In the genomic region with DNA sequence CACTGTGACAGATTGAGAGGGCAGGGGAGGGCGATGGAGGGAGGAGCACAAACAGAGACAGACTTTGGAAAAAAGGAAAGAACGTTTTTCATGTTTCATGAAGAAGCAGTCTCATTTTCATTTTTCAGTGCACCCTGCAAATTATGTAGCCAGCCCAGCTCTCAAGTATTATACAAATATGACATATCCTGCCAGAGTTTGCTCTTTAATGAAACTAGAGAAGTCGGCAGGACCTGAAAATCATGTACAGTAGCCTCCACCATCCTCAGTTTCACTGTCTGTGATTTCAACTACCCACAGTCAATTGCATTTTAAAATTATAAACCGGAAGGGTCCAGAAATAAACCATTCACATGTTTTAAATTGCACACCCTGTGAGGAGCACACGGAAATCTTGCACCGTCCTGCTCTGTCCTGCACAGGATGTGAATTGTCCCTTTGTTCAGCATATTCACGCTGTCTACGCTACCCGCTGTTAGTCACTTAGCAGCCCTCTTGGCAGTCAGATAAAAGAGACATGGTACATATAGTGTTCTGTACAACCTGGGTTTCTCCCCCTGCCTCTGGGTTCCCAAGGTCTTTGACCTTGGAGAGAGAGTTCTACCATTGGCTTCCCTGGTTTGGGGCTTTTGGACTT, we compare ENCODE assay signal across 29 cellular contexts.
"Had no signal": no experiment of that assay in that cellular context is flagged by ENCODE, and none has a peak within 500 bp of the region (broad histone marks: within the 10 kb centered on the region; RNA-seq: fewer than 3 reads in every experiment).

No MANE protein-coding gene starts in this region.

- H3K4me3 ChIP-seq: ascending aorta, esophagus muscularis mucosa, heart right ventricle, lung, ovary, right lobe of liver, transverse colon had no signal

- ATAC-seq: activated CD8-positive, alpha-beta memory T cell treated with anti-CD3 and anti-CD28 coated beads, Interleukin-2, amount 10 ng/mL, durations not matched to agents 7 days and 5 days; activated CD8-positive, alpha-beta T cell treated with anti-CD3 and anti-CD28 coated beads, Interleukin-2, amount 10 ng/mL, durations not matched to agents 7 days and 5 days; foreskin keratinocyte; left lobe of liver had no signal

- H3K36me3 ChIP-seq: ascending aorta, brain microvascular endothelial cell, esophagus muscularis mucosa, heart right ventricle, ovary, right lobe of liver, transverse colon had no signal

- H3K9me3 Mint-ChIP-seq: activated naive CD4-positive, alpha-beta T cell treated with anti-CD3 and anti-CD28 coated beads, Interleukin-2, amount 10 ng/mL, durations not matched to agents 7 days and 5 days; activated naive CD8-positive, alpha-beta T cell treated with anti-CD3 and anti-CD28 coated beads, Interleukin-2, amount 10 ng/mL, durations not matched to agents 7 days and 5 days; endodermal cell; T-helper 1 cell treated with Interleukin-12 subunit alpha and Interleukin-12 subunit beta and Interleukin-4 antibody, amounts not matched to agents 30 μg/mL and 1 μg/mL, for 36 hours had no signal

- H3K4me3 Mint-ChIP-seq: activated CD8-positive, alpha-beta memory T cell treated with anti-CD3 and anti-CD28 coated beads, Interleukin-2, amount 10 ng/mL, durations not matched to agents 7 days and 5 days; activated CD8-positive, alpha-beta T cell treated with anti-CD3 and anti-CD28 coated beads, Interleukin-2, amount 10 ng/mL, durations not matched to agents 7 days and 5 days; activated naive CD4-positive, alpha-beta T cell treated with anti-CD3 and anti-CD28 coated beads, Interleukin-2, amount 10 ng/mL, durations not matched to agents 7 days and 5 days; activated naive CD8-positive, alpha-beta T cell treated with anti-CD3 and anti-CD28 coated beads, Interleukin-2, amount 10 ng/mL, durations not matched to agents 7 days and 5 days; endodermal cell; nephron; T-helper 1 cell treated with Interleukin-12 subunit alpha and Interleukin-12 subunit beta and Interleukin-4 antibody, amounts not matched to agents 30 μg/mL and 1 μg/mL, for 36 hours had no signal

- FAIRE-seq: TTC549 had no signal

- DNase-seq: activated CD4-positive, alpha-beta T cell treated with anti-CD3 and anti-CD28 coated beads, Interleukin-2, amount 50 U/mL, for 1 hour; activated CD4-positive, CD25-positive, alpha-beta regulatory T cell treated with anti-CD3 and anti-CD28 coated beads, Interleukin-2, amount 50 U/mL, for 72 hours; activated CD8-positive, alpha-beta memory T cell treated with anti-CD3 and anti-CD28 coated beads, Interleukin-2, amount 10 ng/mL, durations not matched to agents 7 days and 5 days; activated CD8-positive, alpha-beta T cell treated with anti-CD3 and anti-CD28 coated beads, Interleukin-2, amount 10 ng/mL, durations not matched to agents 7 days and 5 days; activated gamma-delta T cell; activated naive CD4-positive, alpha-beta T cell treated with anti-CD3 and anti-CD28 coated beads, Interleukin-2, amount 10 ng/mL, durations not matched to agents 7 days and 5 days; activated naive CD8-positive, alpha-beta T cell treated with anti-CD3 and anti-CD28 coated beads, Interleukin-2, amount 10 ng/mL, durations not matched to agents 7 days and 5 days; activated T-cell treated with anti-CD3 and anti-CD28 coated beads, Interleukin-2, amount 50 U/mL, for 48 hours; brain microvascular endothelial cell; caudate nucleus; endodermal cell; foreskin keratinocyte; heart right ventricle; kidney glomerular epithelial cell; mesendoderm; ovary; right lobe of liver; stimulated activated CD4-positive, alpha-beta T cell treated with anti-CD3 and anti-CD28 coated beads, Interleukin-2, amount 100 ng/mL, for 48 hours; stimulated activated naive CD4-positive, alpha-beta T cell treated with Interleukin-2 at 50 U/mL for 16 hours; T-helper 9 cell; transverse colon had no signal

- H3K27ac ChIP-seq: ascending aorta, brain microvascular endothelial cell, esophagus muscularis mucosa, foreskin keratinocyte, heart right ventricle, ovary, right lobe of liver, transverse colon had no signal

- H3K4me1 ChIP-seq: foreskin keratinocyte, right lobe of liver, transverse colon had no signal

- H3K27ac Mint-ChIP-seq: activated CD8-positive, alpha-beta memory T cell treated with anti-CD3 and anti-CD28 coated beads, Interleukin-2, amount 10 ng/mL, durations not matched to agents 7 days and 5 days; activated CD8-positive, alpha-beta T cell treated with anti-CD3 and anti-CD28 coated beads, Interleukin-2, amount 10 ng/mL, durations not matched to agents 7 days and 5 days; activated naive CD4-positive, alpha-beta T cell treated with anti-CD3 and anti-CD28 coated beads, Interleukin-2, amount 10 ng/mL, durations not matched to agents 7 days and 5 days; activated naive CD8-positive, alpha-beta T cell treated with anti-CD3 and anti-CD28 coated beads, Interleukin-2, amount 10 ng/mL, durations not matched to agents 7 days and 5 days; endodermal cell; nephron; progenitor cell of endocrine pancreas; T-helper 1 cell treated with Interleukin-12 subunit alpha and Interleukin-12 subunit beta and Interleukin-4 antibody, amounts not matched to agents 30 μg/mL and 1 μg/mL, for 36 hours had no signal

- H3K9me3 ChIP-seq: ascending aorta, esophagus muscularis mucosa, ovary, right lobe of liver, transverse colon had no signal

- H3K4me1 Mint-ChIP-seq: activated CD8-positive, alpha-beta memory T cell treated with anti-CD3 and anti-CD28 coated beads, Interleukin-2, amount 10 ng/mL, durations not matched to agents 7 days and 5 days; activated naive CD4-positive, alpha-beta T cell treated with anti-CD3 and anti-CD28 coated beads, Interleukin-2, amount 10 ng/mL, durations not matched to agents 7 days and 5 days; nephron had no signal

- H3K36me3 Mint-ChIP-seq: activated CD8-positive, alpha-beta memory T cell treated with anti-CD3 and anti-CD28 coated beads, Interleukin-2, amount 10 ng/mL, durations not matched to agents 7 days and 5 days; activated naive CD4-positive, alpha-beta T cell treated with anti-CD3 and anti-CD28 coated beads, Interleukin-2, amount 10 ng/mL, durations not matched to agents 7 days and 5 days; activated naive CD8-positive, alpha-beta T cell treated with anti-CD3 and anti-CD28 coated beads, Interleukin-2, amount 10 ng/mL, durations not matched to agents 7 days and 5 days had no signal

- H3K27me3 ChIP-seq: ascending aorta, brain microvascular endothelial cell, esophagus muscularis mucosa, heart right ventricle, ovary, right lobe of liver had no signal
